Comparison of ENCODE assay signal across 10 cellular contexts in genomic region chr12:6462234-6462995, GRCh38. TPM values are rescaled to one million over a fixed set of nuclear protein-coding genes. Genes with fewer than 3 reads are reported as not detected.
A peak's percentile ranks its signal among the peaks of the same experiment; 100 is the strongest.
DNase-seq lines count a peak whose midpoint lies in the region; ATAC-seq and TF ChIP-seq lines count a peak whose summit lies in the region.
"Had no signal": no experiment of that assay in that cellular context is flagged by ENCODE, and none has a peak within 500 bp of the region (broad histone marks: within the 10 kb centered on the region; RNA-seq: fewer than 3 reads in every experiment).

No MANE protein-coding gene starts in this region.

- H3K27ac Mint-ChIP-seq in activated T-cell treated with anti-CD3 and anti-CD28 coated beads, Interleukin-2, amount 50 U/mL, for 72 hours = peak overlapping the region; percentile 98

- DNase-seq in activated T-cell treated with anti-CD3 and anti-CD28 coated beads, Interleukin-2, amount 50 U/mL, for 72 hours = peak in 1 of 2 donors; percentile 65
- DNase-seq in body of pancreas = no peak
- DNase-seq in GOT3 (lab: John Stamatoyannopoulos, UW) = no peak

- peak overlapping the region; percentile 82 for H3K27ac ChIP-seq in BLaER1
- peak overlapping the region; percentile 65 to 82 for H3K27ac ChIP-seq in mucosa of rectum (ENCODE audit: low read depth in 2 of 2, low read length in 2 of 2)
- H3K27ac ChIP-seq in body of pancreas = peak overlapping the region in 1 of 4 donors; percentile 59

- TF ChIP-seq CTCF in body of pancreas (IDR thresholded peaks at IDR 0.05) = no peak

- peak overlapping the region; percentile 52 for H3K9ac ChIP-seq in BLaER1
- peak overlapping the region in 1 of 2 donors; percentile 49 for H3K9ac ChIP-seq in mucosa of rectum (ENCODE audit: low read depth in 1 of 2, low read length in 2 of 2)

- TF ChIP-seq POLR2A in body of pancreas (IDR thresholded peaks at IDR 0.05) = no peak

- H3K4me1 Mint-ChIP-seq in activated T-cell treated with anti-CD3 and anti-CD28 coated beads, Interleukin-2, amount 50 U/mL, for 72 hours (ENCODE audit: low read depth) = peaks cover 92% of the 10 kb centered on the region

- WGBS in body of pancreas, 2 donors = 81 to 89% methylated on average over 14 of the region's 14 CpGs

- ATAC-seq in GM21717 (IDR thresholded peaks at IDR 0.05; ENCODE audit: unreplicated experiment) (peak; percentile 17), body of pancreas (no peak), HG03097 (IDR thresholded peaks at IDR 0.05; ENCODE audit: low FRiP score, unreplicated experiment) (no peak), GM19467 (IDR thresholded peaks at IDR 0.05; ENCODE audit: unreplicated experiment) (no peak)
- ATAC-seq in activated T-cell treated with anti-CD3 and anti-CD28 coated beads, Interleukin-2, amount 50 U/mL, for 72 hours (replicated peaks in 1 of 2) = peak; percentile 63 to 69

- H3K4me1 ChIP-seq in BLaER1 (peaks cover 99% of the 10 kb centered on the region), mucosa of rectum (ENCODE audit: control insufficient read depth in 2 of 2, insufficient read depth in 2 of 2, low read length in 2 of 2) (peaks cover 17 to 33% of the 10 kb centered on the region in 2 donors), body of pancreas (no peaks in the 10 kb centered on the region)
- H3K4me1 ChIP-seq: Caco-2 had no signal

- peaks cover 37 to 70% of the 10 kb centered on the region in 2 donors for H3K36me3 Mint-ChIP-seq in activated T-cell treated with anti-CD3 and anti-CD28 coated beads, Interleukin-2, amount 50 U/mL, for 72 hours (ENCODE audit: insufficient read depth in 2 of 2)

- no peaks in the 10 kb centered on the region for H4K20me1 ChIP-seq in BLaER1

- intact Hi-C loops in body of pancreas (cut with DNase I) = loop anchor here (5.0 kb wide), 1 partner anchor 35 kb away; no protein-coding TSS in a partner anchor

- peak overlapping the region; percentile 82 to 87 for H3K4me3 Mint-ChIP-seq in activated T-cell treated with anti-CD3 and anti-CD28 coated beads, Interleukin-2, amount 50 U/mL, for 72 hours

- H3K4me3 ChIP-seq in BLaER1 (peak overlapping the region; percentile 23), mucosa of rectum (ENCODE audit: low read length in 2 of 2) (peak overlapping the region in 1 of 2 donors; percentile 13), body of pancreas (no peak overlapping the region)

- peak overlapping the region; percentile 87 for H3K4me2 ChIP-seq in BLaER1

- no peaks in the 10 kb centered on the region for H3K27me3 Mint-ChIP-seq in activated T-cell treated with anti-CD3 and anti-CD28 coated beads, Interleukin-2, amount 50 U/mL, for 72 hours (ENCODE audit: low read depth)

- H3K9me3 ChIP-seq in BLaER1 = peaks cover 13% of the 10 kb centered on the region
- no peaks in the 10 kb centered on the region for H3K9me3 ChIP-seq in mucosa of rectum (ENCODE audit: control insufficient read depth in 2 of 2, low read length in 2 of 2)
- H3K9me3 ChIP-seq in body of pancreas = no peaks in the 10 kb centered on the region
- H3K9me3 ChIP-seq: Caco-2 had no signal

- H3K36me3 ChIP-seq in BLaER1 (peaks cover 85% of the 10 kb centered on the region), mucosa of rectum (ENCODE audit: control insufficient read depth in 2 of 2, insufficient read depth in 2 of 2, low read length in 2 of 2) (peaks cover 77 to 79% of the 10 kb centered on the region in 2 donors), body of pancreas (replicated peaks in 1 of 2; ENCODE audit: insufficient read depth in 1 of 2, low read depth in 2 of 2) (peaks cover 4 to 18% of the 10 kb centered on the region in 2 donors)

- H3K9me3 Mint-ChIP-seq in activated T-cell treated with anti-CD3 and anti-CD28 coated beads, Interleukin-2, amount 50 U/mL, for 72 hours = no peaks in the 10 kb centered on the region

- H3K27me3 ChIP-seq in BLaER1 (no peaks in the 10 kb centered on the region), mucosa of rectum (ENCODE audit: control insufficient read depth in 2 of 2, insufficient read depth in 2 of 2, low read length in 2 of 2) (no peaks in the 10 kb centered on the region), body of pancreas (no peaks in the 10 kb centered on the region)

RNA-seq across cellular contexts. Expression of gene VAMP1, which starts 8.1 kb away (rescaled TPM):
- total RNA-seq in activated T-cell treated with anti-CD3 and anti-CD28 coated beads, Interleukin-2, amount 50 U/mL, for 72 hours = 10 to 100 TPM; 51.2 to 53.1 TPM
- total RNA-seq in body of pancreas = 1 to 10 TPM; 2.9 to 5.9 TPM

RNA-seq across cellular contexts. Expression of gene TAPBPL, which starts 10.6 kb away (rescaled TPM):
- total RNA-seq in activated T-cell treated with anti-CD3 and anti-CD28 coated beads, Interleukin-2, amount 50 U/mL, for 72 hours = 10 to 100 TPM; 26.0 to 29.6 TPM
- 10 to 100 TPM; 14.5 to 36.3 TPM for total RNA-seq in body of pancreas

RNA-seq across cellular contexts. Expression of gene CD27, which starts 17.7 kb away (rescaled TPM):
- 10 to 100 TPM; 53.1 to 90.5 TPM for total RNA-seq in activated T-cell treated with anti-CD3 and anti-CD28 coated beads, Interleukin-2, amount 50 U/mL, for 72 hours
- not detected for total RNA-seq in body of pancreas
- total RNA-seq: Caco-2, renal cortical epithelial cell had no signal

RNA-seq across cellular contexts. Expression of gene MRPL51, which starts 30.6 kb away (rescaled TPM):
- total RNA-seq in activated T-cell treated with anti-CD3 and anti-CD28 coated beads, Interleukin-2, amount 50 U/mL, for 72 hours = 100 to 1,000 TPM; 170 to 179 TPM
- total RNA-seq in body of pancreas = 10 to 100 TPM; 23.6 to 25.1 TPM

RNA-seq across cellular contexts. Expression of gene NCAPD2, which starts 31.5 kb away (rescaled TPM):
- total RNA-seq in activated T-cell treated with anti-CD3 and anti-CD28 coated beads, Interleukin-2, amount 50 U/mL, for 72 hours = 100 to 1,000 TPM; 156 to 168 TPM
- 10 to 100 TPM in 1 of 2 donors, 1 to 10 TPM in 1; 9.3 to 46.1 TPM for total RNA-seq in body of pancreas

Comparison
In these comparisons a context has a peak if more than half of its experiments do, and no peak if none do; other contexts are left out.
1. ATAC-seq: peak in GM21717 (single experiment) and activated T-cell treated with anti-CD3 and anti-CD28 coated beads, Interleukin-2, amount 50 U/mL, for 72 hours (2 of 2); none in body of pancreas (single experiment), HG03097 (single experiment) and GM19467 (single experiment).
2. RNA of gene VAMP1, which starts 8.1 kb away (total RNA-seq): 51.2 to 53.1 TPM in activated T-cell treated with anti-CD3 and anti-CD28 coated beads, Interleukin-2, amount 50 U/mL, for 72 hours; 2.9 to 5.9 TPM in body of pancreas; every median in the first group is over 4 times any median in the second.
3. RNA of gene CD27, which starts 17.7 kb away (total RNA-seq): 53.1 to 90.5 TPM in activated T-cell treated with anti-CD3 and anti-CD28 coated beads, Interleukin-2, amount 50 U/mL, for 72 hours; not detected in body of pancreas; every median in the first group is over 10 times any median in the second.